3 cellular contexts compared by ENCODE assay signal in genomic region chr6:140256213-140256612, GRCh38.
TF ChIP-seq lines count a peak whose summit lies in the region.

No MANE protein-coding gene starts in this region.

TF ChIP-seq in GM23338, 12 proteins besides CTCF, POLR2A, EP300 and RAD21:
- TF ChIP-seq ZNF114 (CRISPR knock-in tag; IDR thresholded peaks at IDR 0.05): no peak
- TF ChIP-seq NANOG (IDR thresholded peaks at IDR 0.05; ENCODE audit: borderline replicate concordance): peak; percentile 32; the same call in 1 of the 2 replicates

TF ChIP-seq in IMR-90, 13 proteins besides CTCF, POLR2A, EP300 and RAD21:
- no peak for TF ChIP-seq RFX5 (IDR thresholded peaks at IDR 0.05; ENCODE audit: low read depth, low read length)
- TF ChIP-seq MAFK (IDR thresholded peaks at IDR 0.05; ENCODE audit: low read depth, low read length): peak; percentile 35; the same call in 1 of the 2 replicates

TF ChIP-seq in K562, 482 proteins besides CTCF, POLR2A, EP300 and RAD21:
- peak; percentile 32; the same call in 1 of the 2 replicates for TF ChIP-seq ZNF316 (IDR thresholded peaks at IDR 0.05)
- peak; percentile 21; the same call in 1 of the 2 replicates for TF ChIP-seq MAFF (IDR thresholded peaks at IDR 0.05; ENCODE audit: low read length)
- TF ChIP-seq TRIM25 (IDR thresholded peaks at IDR 0.05; ENCODE audit: borderline replicate concordance): no peak
- TF ChIP-seq MAFG (tag; conservative IDR thresholded peaks at IDR 0.05): 0 out of 2 replicates have a peak, but pooled peaks have one; percentile 11
